ENCODE assay signal across 8 cellular contexts in the genomic region with DNA sequence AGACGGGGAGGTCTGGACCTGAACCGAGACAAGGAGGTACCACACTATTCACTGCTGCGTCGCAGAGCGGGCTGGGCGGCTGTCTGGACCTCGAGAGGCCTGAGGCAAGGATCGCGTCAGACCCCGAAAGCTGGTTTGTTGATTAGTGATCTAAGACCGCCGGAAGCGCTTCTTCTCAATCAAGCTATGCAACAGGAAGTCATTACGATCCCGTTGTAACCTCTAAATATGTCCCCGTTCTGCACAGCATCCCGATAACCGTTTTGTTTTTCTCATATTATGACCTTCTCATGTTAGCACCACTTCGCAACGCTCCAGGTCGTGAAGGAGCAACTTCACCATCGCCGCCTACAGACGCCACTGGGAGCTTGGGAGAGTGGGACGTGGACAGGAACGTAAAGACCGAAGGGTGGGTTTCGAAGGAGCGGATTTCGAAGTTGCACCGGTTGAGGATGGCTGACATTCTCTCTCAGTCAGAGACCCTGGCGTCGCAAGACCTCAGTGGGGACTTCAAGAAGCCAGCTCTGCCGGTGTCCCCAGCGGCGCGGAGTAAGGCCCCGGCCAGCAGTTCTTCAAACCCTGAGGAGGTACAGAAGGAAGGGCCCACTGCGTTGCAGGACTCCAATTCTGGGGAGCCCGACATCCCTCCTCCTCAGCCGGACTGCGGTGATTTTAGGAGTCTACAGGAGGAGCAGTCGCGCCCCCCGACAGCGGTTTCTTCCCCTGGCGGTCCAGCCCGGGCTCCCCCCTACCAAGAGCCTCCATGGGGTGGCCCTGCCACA. TPM values are rescaled to one million over a fixed set of nuclear protein-coding genes. Genes with fewer than 3 reads are reported as not detected.
DNase-seq lines count a peak whose midpoint lies in the region; ATAC-seq, FAIRE-seq and TF ChIP-seq lines count a peak whose summit lies in the region.

A gene with protein sequence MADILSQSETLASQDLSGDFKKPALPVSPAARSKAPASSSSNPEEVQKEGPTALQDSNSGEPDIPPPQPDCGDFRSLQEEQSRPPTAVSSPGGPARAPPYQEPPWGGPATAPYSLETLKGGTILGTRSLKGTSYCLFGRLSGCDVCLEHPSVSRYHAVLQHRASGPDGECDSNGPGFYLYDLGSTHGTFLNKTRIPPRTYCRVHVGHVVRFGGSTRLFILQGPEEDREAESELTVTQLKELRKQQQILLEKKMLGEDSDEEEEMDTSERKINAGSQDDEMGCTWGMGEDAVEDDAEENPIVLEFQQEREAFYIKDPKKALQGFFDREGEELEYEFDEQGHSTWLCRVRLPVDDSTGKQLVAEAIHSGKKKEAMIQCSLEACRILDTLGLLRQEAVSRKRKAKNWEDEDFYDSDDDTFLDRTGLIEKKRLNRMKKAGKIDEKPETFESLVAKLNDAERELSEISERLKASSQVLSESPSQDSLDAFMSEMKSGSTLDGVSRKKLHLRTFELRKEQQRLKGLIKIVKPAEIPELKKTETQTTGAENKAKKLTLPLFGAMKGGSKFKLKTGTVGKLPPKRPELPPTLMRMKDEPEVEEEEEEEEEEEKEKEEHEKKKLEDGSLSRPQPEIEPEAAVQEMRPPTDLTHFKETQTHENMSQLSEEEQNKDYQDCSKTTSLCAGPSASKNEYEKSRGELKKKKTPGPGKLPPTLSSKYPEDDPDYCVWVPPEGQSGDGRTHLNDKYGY (plus strand): TSS at position 427 of the 782 bp plus-strand sequence. CDS start 26 bp downstream, at position 453.
A gene with protein sequence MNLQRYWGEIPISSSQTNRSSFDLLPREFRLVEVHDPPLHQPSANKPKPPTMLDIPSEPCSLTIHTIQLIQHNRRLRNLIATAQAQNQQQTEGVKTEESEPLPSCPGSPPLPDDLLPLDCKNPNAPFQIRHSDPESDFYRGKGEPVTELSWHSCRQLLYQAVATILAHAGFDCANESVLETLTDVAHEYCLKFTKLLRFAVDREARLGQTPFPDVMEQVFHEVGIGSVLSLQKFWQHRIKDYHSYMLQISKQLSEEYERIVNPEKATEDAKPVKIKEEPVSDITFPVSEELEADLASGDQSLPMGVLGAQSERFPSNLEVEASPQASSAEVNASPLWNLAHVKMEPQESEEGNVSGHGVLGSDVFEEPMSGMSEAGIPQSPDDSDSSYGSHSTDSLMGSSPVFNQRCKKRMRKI (minus strand): TSS at position 152 of the 782 bp plus-strand sequence. CDS start 1,422 bp downstream, outside the sequence.

- CTCF ChIA-PET in mammary epithelial cell (lab: Charles Lee; ENCODE audit: low non-redundant PET): interaction anchor here (1.2 kb wide), 1 partner anchor 20 kb away, joined by 9 read pairs; no protein-coding TSS in a partner anchor

- no peak for TF ChIP-seq CTCF in VCaP (conservative IDR thresholded peaks at IDR 0.05)
- peak in 1 of 2 donors; percentile 17 for TF ChIP-seq CTCF in mammary epithelial cell (conservative IDR thresholded peaks at IDR 0.05 in 1 of 2, IDR thresholded peaks at IDR 0.05 in 1 of 2; ENCODE audit: extremely low read depth in 1 of 2, insufficient read depth in 1 of 2, low read depth in 1 of 2, low read length in 2 of 2)

- no peaks in the 10 kb centered on the region for H3K27me3 ChIP-seq in mammary epithelial cell (ENCODE audit: insufficient read depth, low read length)
- H3K27me3 ChIP-seq in small intestine (ENCODE audit: control insufficient read depth in 2 of 2, insufficient read depth in 2 of 2, low read length in 2 of 2): no peaks in the 10 kb centered on the region

- H3K4me1 ChIP-seq in mammary epithelial cell (ENCODE audit: insufficient read depth, low read length) (peaks cover 20% of the 10 kb centered on the region), small intestine (ENCODE audit: control insufficient read depth in 2 of 2, insufficient read depth in 1 of 2, low read depth in 1 of 2, low read length in 1 of 2) (peaks cover 10 to 12% of the 10 kb centered on the region in 2 donors)

- dilution Hi-C loops in mammary epithelial cell (cut with HindIII; ENCODE audit: low sequenced_read_pairs): no loop called here

- DNase-seq in activated gamma-delta T cell treated with Interleukin-2 at 50 U/mL for 16 hours (peak; percentile 70), activated gamma-delta T cell (lab: John Stamatoyannopoulos, UW) (no peak), NCI-H2171 treated with DMSO at 0.1 percent for 48 hours (lab: John Stamatoyannopoulos, UW) (peak; percentile 98), mammary epithelial cell (peak; percentile 85), iPS-NIHi11 (ENCODE audit: low spot score) (peak; percentile 81), small intestine (peak; percentile 74)

- TSS peak; percentile 71 for BruUV-seq in mammary epithelial cell (replicated peaks; lab: Mats Ljungman, UMichigan)

- no peaks in the 10 kb centered on the region for H4K20me1 ChIP-seq in mammary epithelial cell (ENCODE audit: insufficient read depth, low read length)

- H3K9me3 ChIP-seq in mammary epithelial cell (replicated peaks; ENCODE audit: insufficient read depth, low read length): no peaks in the 10 kb centered on the region
- no peaks in the 10 kb centered on the region for H3K9me3 ChIP-seq in small intestine (ENCODE audit: control insufficient read depth, low read depth)

- peak within 1 kb of the TSS; percentile 95 for H3K9ac ChIP-seq in mammary epithelial cell (ENCODE audit: insufficient read depth, low read length)

- peak within 1 kb of the TSS; percentile 70 to 82 (median 77) for H3K4me3 ChIP-seq in mammary epithelial cell (replicated peaks in 1 of 3; ENCODE audit: insufficient read depth in 1 of 3, low read depth in 2 of 3, low read length in 3 of 3)
- peak within 1 kb of the TSS; percentile 91 to 95 for H3K4me3 ChIP-seq in small intestine (ENCODE audit: low read depth in 1 of 2, low read length in 2 of 2)

- H2AFZ ChIP-seq in mammary epithelial cell (ENCODE audit: low read depth, low read length): peak within 1 kb of the TSS; percentile 98

- intact Hi-C loops in mammary epithelial cell (cut with micrococcal nuclease): loop anchor here (1.0 to 2.0 kb wide), 2 partner anchors 235 to 255 kb away; a partner anchor contains a TSS

- ATAC-seq in HG03097 (IDR thresholded peaks at IDR 0.05; ENCODE audit: low FRiP score, unreplicated experiment): peak; percentile 68

- peak within 1 kb of the TSS; percentile 88 for H3K4me2 ChIP-seq in mammary epithelial cell (ENCODE audit: insufficient read depth, low read depth, low read length)

- H3K27ac ChIP-seq in VCaP (peak within 1 kb of the TSS; percentile 93), mammary epithelial cell (ENCODE audit: insufficient read depth, low read depth, low read length) (peak within 1 kb of the TSS; percentile 87), small intestine (ENCODE audit: low read depth in 1 of 2, low read length in 1 of 2) (peak within 1 kb of the TSS; percentile 74 to 91)

- FAIRE-seq in small intestine (lab: Jason Lieb, UNC): no peak

- H3K36me3 ChIP-seq in mammary epithelial cell (ENCODE audit: insufficient read depth, low read length) (peaks cover 23% of the 10 kb centered on the region), small intestine (ENCODE audit: control insufficient read depth in 2 of 2, insufficient read depth in 2 of 2, low read length in 2 of 2) (peaks cover 3 to 11% of the 10 kb centered on the region in 2 donors)

- 3% methylated on average over 38 of the region's 48 CpGs for WGBS in mammary epithelial cell (ENCODE audit: low coverage, missing lambda C conversion rate)
- 0% methylated on average over 47 to 48 of the region's 48 CpGs for WGBS in small intestine, 3 donors

- peaks cover 70% of the 10 kb centered on the region for H3K79me2 ChIP-seq in mammary epithelial cell (ENCODE audit: insufficient read depth, low read length)

- in situ Hi-C loops in mammary epithelial cell (cut with MboI; ENCODE audit: low sequenced_read_pairs in 2 of 2): no loop called here

RNA-seq across cellular contexts. Expression of the first gene that starts in this region (rescaled TPM):
- 10 to 100 TPM; 23.8 to 26.1 TPM for total RNA-seq in mammary epithelial cell
- polyA plus RNA-seq in mammary epithelial cell (10.9 TPM), small intestine (10 to 100 TPM; 11.6 to 14.6 (median 12.7) TPM)
- polyA minus RNA-seq in mammary epithelial cell: 5.4 TPM

RNA-seq across cellular contexts. Expression of the second gene that starts in this region (rescaled TPM):
- total RNA-seq in mammary epithelial cell: 10 to 100 TPM; 31.2 to 46.2 TPM
- 28.8 TPM for polyA plus RNA-seq in mammary epithelial cell
- polyA minus RNA-seq in mammary epithelial cell: 13.9 TPM
- 10 to 100 TPM; 16.8 to 25.5 (median 20.7) TPM for polyA plus RNA-seq in small intestine
